9 cellular contexts compared by ENCODE assay signal in genomic region chr6:36598739-36599318, GRCh38. TPM values are rescaled to one million over a fixed set of nuclear protein-coding genes. Genes with fewer than 3 reads are reported as not detected.
DNase-seq lines count a peak whose midpoint lies in the region; ATAC-seq and TF ChIP-seq lines count a peak whose summit lies in the region.
"Had no signal": no experiment of that assay in that cellular context is flagged by ENCODE, and none has a peak within 500 bp of the region (broad histone marks: within the 10 kb centered on the region; RNA-seq: fewer than 3 reads in every experiment).

No MANE protein-coding gene starts in this region.

- H3K4me1 ChIP-seq in HCT116 (ENCODE audit: control insufficient read depth in 1 of 2, insufficient read depth in 2 of 2, low read length in 2 of 2) (peaks cover 3 to 24% of the 10 kb centered on the region in 2 experiments; a peak in 3 of 4 replicates), hepatocyte (ENCODE audit: insufficient read depth) (peaks cover 39% of the 10 kb centered on the region), spleen (peaks cover 60 to 82% (median 76%) of the 10 kb centered on the region in 6 donors)

- H2AFZ ChIP-seq in HCT116 (ENCODE audit: low read depth, low read length, poor library complexity, severe bottlenecking) = no peak overlapping the region
- no peak overlapping the region for H2AFZ ChIP-seq in hepatocyte

- H3K4me2 ChIP-seq in HCT116 (ENCODE audit: low read length) (no peak overlapping the region), hepatocyte (peak overlapping the region; percentile 94)

- H3K9ac ChIP-seq in HCT116 (ENCODE audit: low read length) = no peak overlapping the region

- H3K4me3 ChIP-seq in HCT116 (replicated peaks in 1 of 2; ENCODE audit: low read depth in 1 of 2, low read length in 2 of 2) (no peak overlapping the region), hepatocyte (peak overlapping the region; percentile 92), spleen (peak overlapping the region; percentile 16 to 86 (median 71))

- peak overlapping the region; percentile 91 for H3K4me3 Mint-ChIP-seq in activated CD4-positive, alpha-beta memory T cell treated with anti-CD3 and anti-CD28 coated beads, Interleukin-2, amount 10 ng/mL, durations not matched to agents 7 days and 5 days

- BruUV-seq in HCT116 (replicated peaks; lab: Mats Ljungman, UMichigan) = no TSS peak

- RAD21 ChIA-PET in HCT116 (lab: Charles Lee; ENCODE audit: low non-redundant PET in 1 of 2, low total read pairs in 2 of 2, uncharacterized antibody in 2 of 2, unreplicated experiment in 2 of 2) = no interaction called here

- H3K27ac Mint-ChIP-seq in activated CD4-positive, alpha-beta memory T cell treated with anti-CD3 and anti-CD28 coated beads, Interleukin-2, amount 10 ng/mL, durations not matched to agents 7 days and 5 days = peak overlapping the region; percentile 78

- H3K79me2 ChIP-seq in HCT116 (ENCODE audit: insufficient read depth, low read length) = peaks cover 97% of the 10 kb centered on the region
- H3K79me2 ChIP-seq in hepatocyte = peaks cover 96% of the 10 kb centered on the region

- CTCF ChIA-PET in HCT116 (lab: Charles Lee) = no interaction called here
- CTCF ChIA-PET in activated CD4-positive, alpha-beta memory T cell treated with anti-CD3 and anti-CD28 coated beads, Interleukin-2, amount 10 ng/mL, durations not matched to agents 7 days and 5 days (lab: Charles Lee) = interaction anchor here (0.6 to 4.3 kb wide), 10 partner anchors 8 to 258 kb away, joined by 3 to 26 read pairs (median 4); partner anchors contain the start of gene CDKN1A

- H3K27ac ChIP-seq in HCT116 (ENCODE audit: low read depth, low read length) (no peak overlapping the region), hepatocyte (no peak overlapping the region), spleen (peak overlapping the region in 4 of 8 donors; percentile 18 to 98 (median 60))

- 71% methylated on average over 11 of the region's 11 CpGs for WGBS in hepatocyte (ENCODE audit: low lambda C conversion rate, missing lambda C conversion rate)
- WGBS in spleen, 5 donors = 46 to 72% (median 68%) methylated on average over 11 of the region's 11 CpGs

- H3K9me2 ChIP-seq in HCT116 (ENCODE audit: insufficient read depth) (no peaks in the 10 kb centered on the region), hepatocyte (replicated peaks; ENCODE audit: insufficient read depth) (no peaks in the 10 kb centered on the region)

- H3K9me3 ChIP-seq in HCT116 (ENCODE audit: control insufficient read depth in 1 of 2, insufficient read depth in 1 of 2, low read depth in 1 of 2, low read length in 2 of 2) (no peaks in the 10 kb centered on the region), hepatocyte (ENCODE audit: low read depth) (no peaks in the 10 kb centered on the region), spleen (no peaks in the 10 kb centered on the region)

- TF ChIP-seq CTCF in HCT116 (IDR thresholded peaks at IDR 0.05 in 2 of 3, conservative IDR thresholded peaks at IDR 0.05 in 1 of 3; ENCODE audit: borderline replicate concordance in 1 of 3, insufficient read depth in 1 of 3, low read depth in 2 of 3, low read length in 2 of 3) (no peak), hepatocyte (IDR thresholded peaks at IDR 0.05; ENCODE audit: poor library complexity) (no peak), spleen (IDR thresholded peaks at IDR 0.05 in 8 of 11, conservative IDR thresholded peaks at IDR 0.05 in 3 of 11) (no peak)

- no peaks in the 10 kb centered on the region for H3K9me3 Mint-ChIP-seq in activated CD4-positive, alpha-beta memory T cell treated with anti-CD3 and anti-CD28 coated beads, Interleukin-2, amount 10 ng/mL, durations not matched to agents 7 days and 5 days

- H3K27me3 Mint-ChIP-seq in activated CD4-positive, alpha-beta memory T cell treated with anti-CD3 and anti-CD28 coated beads, Interleukin-2, amount 10 ng/mL, durations not matched to agents 7 days and 5 days = no peaks in the 10 kb centered on the region

- H3K36me3 ChIP-seq in HCT116 (ENCODE audit: control insufficient read depth in 1 of 2, insufficient read depth in 2 of 2, low read length in 2 of 2) (peaks cover 73 to 87% of the 10 kb centered on the region in 2 experiments), hepatocyte (replicated peaks; ENCODE audit: insufficient read depth, low read depth) (no peaks in the 10 kb centered on the region), spleen (peaks cover 0 to 74% (median 70%) of the 10 kb centered on the region in 6 donors)

- H3K27me3 ChIP-seq in HCT116 (ENCODE audit: insufficient read depth, low read length) (no peaks in the 10 kb centered on the region), hepatocyte (no peaks in the 10 kb centered on the region), spleen (replicated peaks in 1 of 7) (no peaks in the 10 kb centered on the region)

- TF ChIP-seq POLR2A in HCT116 (IDR thresholded peaks at IDR 0.05; ENCODE audit: borderline replicate concordance, extremely low read depth, insufficient read depth, insufficient read length) = no peak
- TF ChIP-seq POLR2A in spleen (IDR thresholded peaks at IDR 0.05) = no peak

- peaks cover 66% of the 10 kb centered on the region for H3K4me1 Mint-ChIP-seq in activated CD4-positive, alpha-beta memory T cell treated with anti-CD3 and anti-CD28 coated beads, Interleukin-2, amount 10 ng/mL, durations not matched to agents 7 days and 5 days

- ATAC-seq in HCT116 = no peak
- no peak for ATAC-seq in GM21390 (IDR thresholded peaks at IDR 0.05; ENCODE audit: unreplicated experiment)

- peaks cover 89% of the 10 kb centered on the region for H4K20me1 ChIP-seq in HCT116 (ENCODE audit: insufficient read depth)
- peaks cover 92% of the 10 kb centered on the region for H4K20me1 ChIP-seq in hepatocyte (ENCODE audit: insufficient read depth, poor library complexity, severe bottlenecking)

- intact Hi-C loops in HCT116 (cut with micrococcal nuclease) = no loop called here
- intact Hi-C loops in spleen (cut with DNase I; ENCODE audit: low total_unique reads) = loop anchor here (10.0 kb wide), 1 partner anchor 54 kb away; the partner anchor contains the start of gene STK38

- H3K36me3 Mint-ChIP-seq in activated CD4-positive, alpha-beta memory T cell treated with anti-CD3 and anti-CD28 coated beads, Interleukin-2, amount 10 ng/mL, durations not matched to agents 7 days and 5 days (ENCODE audit: low read depth) = peaks cover 98% of the 10 kb centered on the region

- DNase-seq in HCT116 (ENCODE audit: low read depth, low spot score) = no peak
- DNase-seq in activated CD4-positive, alpha-beta memory T cell treated with anti-CD3 and anti-CD28 coated beads, Interleukin-2, amount 10 ng/mL, durations not matched to agents 7 days and 5 days = no peak
- no peak for DNase-seq in hepatocyte (ENCODE audit: low spot score)
- DNase-seq in spleen = no peak
- no peak for DNase-seq in mucosa of gallbladder (ENCODE audit: low spot score)
- DNase-seq in iPS-NIHi7 (ENCODE audit: extremely low spot score) = no peak
- DNase-seq: MV-4-11; stimulated activated CD4-positive, alpha-beta T cell treated with anti-CD3 and anti-CD28 coated beads, Interleukin-2, amount 100 ng/mL, for 24 hours had no signal

- TF ChIP-seq RAD21 in HCT116 (IDR thresholded peaks at IDR 0.05; ENCODE audit: low read depth) = no peak

- POLR2A ChIA-PET in HCT116 (lab: Charles Lee) = interaction anchor here (3.5 to 4.4 kb wide), 2 partner anchors 7 to 11 kb away, joined by 14 to 20 read pairs; no protein-coding TSS in a partner anchor
- POLR2A ChIA-PET in activated CD4-positive, alpha-beta memory T cell treated with anti-CD3 and anti-CD28 coated beads, Interleukin-2, amount 10 ng/mL, durations not matched to agents 7 days and 5 days (lab: Charles Lee) = interaction anchor here (1.1 to 12.9 kb wide), 13 partner anchors 10 to 571 kb away, joined by 3 to 225 read pairs (median 6); partner anchors contain the start of genes CDKN1A, PIM1 and STK38

TF ChIP-seq in HCT116, 20 proteins besides CTCF, POLR2A, EP300 and RAD21:
- TF ChIP-seq MAX (IDR thresholded peaks at IDR 0.05) (no peak), FOSL1 (IDR thresholded peaks at IDR 0.05; ENCODE audit: low read depth) (no peak), SIN3A (IDR thresholded peaks at IDR 0.05; ENCODE audit: low read depth) (no peak), POLR2AphosphoS5 (IDR thresholded peaks at IDR 0.05; ENCODE audit: low read depth, low read length) (peak; percentile 14; the same call in 1 of the 2 replicates), EZH2phosphoT487 (IDR thresholded peaks at IDR 0.05; ENCODE audit: borderline replicate concordance) (no peak), ELF1 (IDR thresholded peaks at IDR 0.05; ENCODE audit: borderline replicate concordance, low read depth) (no peak), SRF (IDR thresholded peaks at IDR 0.05; ENCODE audit: low read depth) (no peak), CEBPB (IDR thresholded peaks at IDR 0.05; ENCODE audit: low read depth) (no peak)
TF ChIP-seq in HCT116: peak in this region for 1.

RNA-seq across cellular contexts. Expression of gene SRSF3, which starts 4.7 kb away (rescaled TPM):
- 362 TPM for total RNA-seq in HCT116 (2021; ENCODE audit: unreplicated experiment)
- 213 and 248 TPM in 2 replicates for polyA plus RNA-seq in HCT116 (2012)
- total RNA-seq in activated CD4-positive, alpha-beta memory T cell treated with anti-CD3 and anti-CD28 coated beads, Interleukin-2, amount 10 ng/mL, durations not matched to agents 7 days and 5 days = 100 to 1,000 TPM; 384 to 385 TPM
- 115 and 135 TPM in 2 replicates for total RNA-seq in hepatocyte
- 190 and 192 TPM in 2 replicates for polyA plus RNA-seq in hepatocyte
- total RNA-seq in spleen = 100 to 1,000 TPM in 6 of 7 donors, 10 to 100 TPM in 1; 93.8 to 271 (median 215) TPM
- 100 to 1,000 TPM; 121 to 224 (median 173) TPM for polyA plus RNA-seq in spleen
- total RNA-seq in mucosa of gallbladder = 190 TPM

RNA-seq across cellular contexts. Expression of gene STK38, which starts 51.5 kb away (rescaled TPM):
- total RNA-seq in HCT116 (2021; ENCODE audit: unreplicated experiment) (20.1 TPM), hepatocyte (37.9 and 39.1 TPM in 2 replicates), spleen (10 to 100 TPM; 30.5 to 51.8 (median 38.7) TPM), mucosa of gallbladder (41.6 TPM)
- polyA plus RNA-seq in HCT116 (2012) = 9.6 and 13.5 TPM in 2 replicates
- total RNA-seq in activated CD4-positive, alpha-beta memory T cell treated with anti-CD3 and anti-CD28 coated beads, Interleukin-2, amount 10 ng/mL, durations not matched to agents 7 days and 5 days = 10 to 100 TPM; 88.9 to 93.2 TPM
- polyA plus RNA-seq in hepatocyte (27.7 and 30.5 TPM in 2 replicates), spleen (10 to 100 TPM; 16.4 to 26.6 (median 19.6) TPM)

Comparison
In these comparisons a context has a peak if more than half of its experiments do, and no peak if none do; other contexts are left out.
1. H3K4me3 ChIP-seq: peak in hepatocyte (single experiment) and spleen (8 of 8); none in HCT116 (0 of 2).